8 cellular contexts compared by ENCODE assay signal in the genomic region with DNA sequence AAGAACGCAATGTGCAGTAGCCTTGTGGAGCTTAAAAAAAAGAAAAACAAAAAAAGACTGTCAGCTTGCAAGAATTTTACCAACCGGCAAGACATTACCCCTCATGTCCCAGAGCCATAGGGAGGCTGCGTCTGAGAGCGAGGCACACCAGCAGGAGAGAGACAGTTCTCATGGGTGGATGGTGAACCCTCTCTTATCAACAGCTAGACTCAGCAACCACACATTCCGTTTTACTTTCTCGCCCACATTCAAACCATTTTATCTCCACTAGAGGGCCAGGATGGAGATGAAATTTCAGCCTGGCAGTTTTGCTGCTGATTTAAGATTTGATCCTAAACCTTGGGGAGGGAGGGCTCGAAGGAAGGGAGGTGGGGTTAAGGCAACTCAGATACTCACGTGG.
DNase-seq lines count a peak whose midpoint lies in the region; ATAC-seq lines count a peak whose summit lies in the region.

No MANE protein-coding gene starts in this region.

- no peaks in the 10 kb centered on the region for H3K36me3 ChIP-seq in CD4-positive, alpha-beta memory T cell (ENCODE audit: insufficient read depth, low read length)
- no peaks in the 10 kb centered on the region for H3K36me3 ChIP-seq in HAP-1 (replicated peaks)

- peak overlapping the region; percentile 49 to 95 (median 85) for H3K27ac Mint-ChIP-seq in CD4-positive, alpha-beta memory T cell
- H3K27ac Mint-ChIP-seq in T-helper 17 cell, result peak overlapping the region; percentile 87
- H3K27ac Mint-ChIP-seq in effector memory CD8-positive, alpha-beta T cell, result peak overlapping the region; percentile 80 to 86

- intact Hi-C loops in CD4-positive, alpha-beta memory T cell (cut with micrococcal nuclease), result loop anchor here (1.0 to 5.0 kb wide), 2 partner anchors 182 to 197 kb away; no protein-coding TSS in a partner anchor

- H3K4me3 Mint-ChIP-seq in CD4-positive, alpha-beta memory T cell, result peak overlapping the region in 4 of 8 donors; percentile 22 to 65 (median 34)
- peak overlapping the region; percentile 63 for H3K4me3 Mint-ChIP-seq in T-helper 17 cell
- no peak overlapping the region for H3K4me3 Mint-ChIP-seq in effector memory CD8-positive, alpha-beta T cell

- H3K9me3 Mint-ChIP-seq in CD4-positive, alpha-beta memory T cell, result peaks cover 0 to 1% (median 0%) of the 10 kb centered on the region in 8 donors
- no peaks in the 10 kb centered on the region for H3K9me3 Mint-ChIP-seq in effector memory CD8-positive, alpha-beta T cell

- in situ Hi-C loops in HAP-1 (cut with MboI; ENCODE audit: low sequenced_read_pairs), result loop anchor here (10.0 to 25.0 kb wide), 2 partner anchors 251 to 573 kb away; a partner anchor contains a TSS

- H3K4me3 ChIP-seq in CD4-positive, alpha-beta memory T cell (ENCODE audit: low read length in 2 of 2), result no peak overlapping the region
- H3K4me3 ChIP-seq in HAP-1, result no peak overlapping the region

- peaks cover 53 to 73% (median 65%) of the 10 kb centered on the region in 4 donors for H3K4me1 Mint-ChIP-seq in CD4-positive, alpha-beta memory T cell
- peaks cover 53% of the 10 kb centered on the region for H3K4me1 Mint-ChIP-seq in T-helper 17 cell
- peaks cover 43 to 75% of the 10 kb centered on the region in 2 donors for H3K4me1 Mint-ChIP-seq in effector memory CD8-positive, alpha-beta T cell (ENCODE audit: low read depth in 2 of 2)

- no peaks in the 10 kb centered on the region for H3K9me3 ChIP-seq in CD4-positive, alpha-beta memory T cell (ENCODE audit: control insufficient read depth in 1 of 2, low read length in 2 of 2)
- no peaks in the 10 kb centered on the region for H3K9me3 ChIP-seq in HAP-1
- no peaks in the 10 kb centered on the region for H3K9me3 ChIP-seq in T-helper 17 cell (ENCODE audit: control insufficient read depth, low read length, poor library complexity, severe bottlenecking)

- POLR2A ChIA-PET in CD4-positive, alpha-beta memory T cell (lab: Charles Lee; ENCODE audit: partially characterized antibody), result interaction anchor here (0.6 to 1.6 kb wide), 5 partner anchors 10 to 247 kb away, joined by 3 to 7 read pairs (median 4); a partner anchor contains a TSS

- peaks cover 54% of the 10 kb centered on the region for H3K4me1 ChIP-seq in CD4-positive, alpha-beta memory T cell (ENCODE audit: insufficient read depth, low read length)
- no peaks in the 10 kb centered on the region for H3K4me1 ChIP-seq in HAP-1

- ATAC-seq in T-helper 17 cell (peak; percentile 65), HG02798 (IDR thresholded peaks at IDR 0.05; ENCODE audit: poor library complexity, unreplicated experiment) (no peak), HG03095 (IDR thresholded peaks at IDR 0.05; ENCODE audit: unreplicated experiment) (no peak)
- peak; percentile 62 for ATAC-seq in effector memory CD8-positive, alpha-beta T cell (replicated peaks)

- CTCF ChIA-PET in CD4-positive, alpha-beta memory T cell (lab: Charles Lee; ENCODE audit: partially characterized antibody), result interaction anchor here (0.6 to 9.2 kb wide), 34 partner anchors 9 to 451 kb away, joined by 3 to 107 read pairs (median 4); a partner anchor contains a TSS

- H3K27me3 Mint-ChIP-seq in CD4-positive, alpha-beta memory T cell, result no peaks in the 10 kb centered on the region
- no peaks in the 10 kb centered on the region for H3K27me3 Mint-ChIP-seq in T-helper 17 cell
- H3K27me3 Mint-ChIP-seq in effector memory CD8-positive, alpha-beta T cell, result no peaks in the 10 kb centered on the region

- no peaks in the 10 kb centered on the region for H3K27me3 ChIP-seq in CD4-positive, alpha-beta memory T cell (ENCODE audit: insufficient read depth, low read length)
- no peaks in the 10 kb centered on the region for H3K27me3 ChIP-seq in HAP-1 (ENCODE audit: low read depth)

- peaks cover 8 to 13% of the 10 kb centered on the region in 2 donors for H3K36me3 Mint-ChIP-seq in CD4-positive, alpha-beta memory T cell
- peaks cover 8% of the 10 kb centered on the region for H3K36me3 Mint-ChIP-seq in T-helper 17 cell (ENCODE audit: low read depth)
- H3K36me3 Mint-ChIP-seq in effector memory CD8-positive, alpha-beta T cell (ENCODE audit: insufficient read depth), result peaks cover 3% of the 10 kb centered on the region

- DNase-seq in CD4-positive, alpha-beta memory T cell, result peak in 4 of 5 donors; percentile 39 to 48 (median 42)
- DNase-seq in HAP-1 (ENCODE audit: low spot score in 2 of 2) (peak; percentile 10 to 40), T-helper 17 cell (no peak), middle frontal gyrus (ENCODE audit: extremely low spot score, low spot score) (peak; percentile 25), NCI-H1105 treated with DMSO at 0.1 percent for 48 hours (lab: John Stamatoyannopoulos, UW) (no peak)
- DNase-seq in effector memory CD8-positive, alpha-beta T cell, result peak in 2 of 3 experiments; percentile 10 to 34

- H3K27ac ChIP-seq in CD4-positive, alpha-beta memory T cell (ENCODE audit: low read depth, low read length), result no peak overlapping the region

Comparison
In these comparisons a context has a peak if more than half of its experiments do, and no peak if none do; other contexts are left out.
1. DNase-seq: peak in CD4-positive, alpha-beta memory T cell (4 of 5), HAP-1 (2 of 2), effector memory CD8-positive, alpha-beta T cell (2 of 3) and middle frontal gyrus (single experiment); none in T-helper 17 cell (0 of 3) and NCI-H1105 treated with DMSO at 0.1 percent for 48 hours (single experiment).
2. ATAC-seq: peak in T-helper 17 cell (single experiment) and effector memory CD8-positive, alpha-beta T cell (single experiment); none in HG02798 (single experiment) and HG03095 (single experiment).
3. Peak in every context shown above with its lines, with median percentiles within 50 percentile points of each other: H3K27ac Mint-ChIP-seq.